Comparison of ENCODE assay signal across 14 cellular contexts in the genomic region with DNA sequence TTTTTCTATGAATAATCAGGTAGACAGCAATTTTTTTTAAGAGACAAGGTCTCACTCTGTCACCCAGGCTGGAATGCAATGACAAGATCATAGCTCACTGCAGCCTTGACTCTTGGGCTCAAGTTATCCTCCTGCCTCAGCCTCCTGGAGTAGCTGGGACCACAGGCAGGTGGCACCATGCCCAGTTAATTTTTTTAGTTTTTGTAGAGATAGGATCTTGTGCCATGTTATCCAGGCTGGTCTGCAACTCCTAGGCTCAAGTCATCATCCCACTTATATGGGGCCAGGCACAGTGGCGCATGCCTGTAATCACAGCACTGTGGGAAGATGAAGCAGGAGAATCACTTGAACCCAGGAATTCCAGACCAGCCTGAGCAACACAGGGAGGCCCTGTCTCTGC.
"Had no signal": no experiment of that assay in that cellular context is flagged by ENCODE, and none has a peak within 500 bp of the region (broad histone marks: within the 10 kb centered on the region; RNA-seq: fewer than 3 reads in every experiment).

No MANE protein-coding gene starts in this region.

- ATAC-seq: activated T-helper 17 cell treated with anti-CD3 and anti-CD28 coated beads, Interleukin-2, amount 50 U/mL, for 72 hours; mucosa of descending colon; naive thymus-derived CD8-positive, alpha-beta T cell; stimulated activated naive CD8-positive, alpha-beta T cell treated with anti-CD3 and anti-CD28 coated beads, Interleukin-15, Interleukin-2, amounts not matched to agents 100 U/mL and 50 U/mL, for 24 hours; upper lobe of right lung had no signal

- H3K4me3 ChIP-seq: hepatocyte, left ventricle myocardium inferior, mucosa of descending colon, upper lobe of right lung had no signal

- H3K27ac ChIP-seq: epithelial cell of prostate, neutrophil, upper lobe of right lung had no signal

- DNase-seq: activated CD4-positive, alpha-beta T cell treated with anti-CD3 and anti-CD28 coated beads, Interleukin-2, amount 50 U/mL, for 4 hours; activated CD4-positive, CD25-positive, alpha-beta regulatory T cell treated with anti-CD3 and anti-CD28 coated beads, Interleukin-2, amount 50 U/mL, for 72 hours; activated naive CD4-positive, alpha-beta T cell treated with Interleukin-2 at 50 U/mL for 16 hours; anterior cingulate cortex; left ventricle myocardium inferior; mucosa of descending colon; naive thymus-derived CD8-positive, alpha-beta T cell; stimulated activated naive CD8-positive, alpha-beta T cell treated with anti-CD3 and anti-CD28 coated beads, Interleukin-15, Interleukin-2, amounts not matched to agents 100 U/mL and 50 U/mL, for 24 hours; T1000; upper lobe of right lung had no signal

- H2AFZ ChIP-seq: hepatocyte had no signal

- H3K9me3 ChIP-seq: left ventricle myocardium inferior, mucosa of descending colon, neutrophil, upper lobe of right lung had no signal

- H3K27me3 ChIP-seq: hepatocyte, upper lobe of right lung had no signal

- H3K4me2 ChIP-seq: hepatocyte had no signal

- H3K36me3 ChIP-seq: left ventricle myocardium inferior, neutrophil, upper lobe of right lung had no signal
